Comparison of ENCODE assay signal across 19 cellular contexts in genomic region chr6:56403663-56404200, GRCh38.
DNase-seq lines count a peak whose midpoint lies in the region; ATAC-seq, FAIRE-seq and TF ChIP-seq lines count a peak whose summit lies in the region.
"Had no signal": no experiment of that assay in that cellular context is flagged by ENCODE, and none has a peak within 500 bp of the region (broad histone marks: within the 10 kb centered on the region; RNA-seq: fewer than 3 reads in every experiment).

No MANE protein-coding gene starts in this region.

- no peak overlapping the region for H3K27ac Mint-ChIP-seq in activated T-cell treated with anti-CD3 and anti-CD28 coated beads, Interleukin-2, amount 50 U/mL, for 72 hours
- no peak overlapping the region for H3K27ac Mint-ChIP-seq in mesothelial cell of epicardium
- H3K27ac Mint-ChIP-seq: B cell; CD4-positive, alpha-beta T cell; H9 had no signal

- H3K36me3 ChIP-seq in liver (ENCODE audit: control insufficient read depth in 4 of 4, insufficient read depth in 3 of 4, low read depth in 1 of 4, low read length in 3 of 4), result no peaks in the 10 kb centered on the region
- no peaks in the 10 kb centered on the region for H3K36me3 ChIP-seq in HepG2 (replicated peaks in 1 of 2; ENCODE audit: control insufficient read depth in 1 of 2, insufficient read depth in 2 of 2, low read length in 2 of 2)
- H3K36me3 ChIP-seq in rectal smooth muscle tissue (ENCODE audit: control insufficient read depth, insufficient read depth, low read length), result no peaks in the 10 kb centered on the region
- no peaks in the 10 kb centered on the region for H3K36me3 ChIP-seq in vagina

- H3K27ac ChIP-seq in liver (ENCODE audit: low read depth in 1 of 2, low read length in 2 of 2), result peak overlapping the region; percentile 3 to 25
- H3K27ac ChIP-seq in HepG2 (ENCODE audit: extremely low read length, insufficient read depth, low read length), result no peak overlapping the region
- H3K27ac ChIP-seq in rectal smooth muscle tissue (ENCODE audit: low read depth, low read length), result peak overlapping the region; percentile 74
- peak overlapping the region; percentile 36 for H3K27ac ChIP-seq in vagina

- no peak overlapping the region for H3K4me2 ChIP-seq in HepG2 (ENCODE audit: low read depth, low read length)

- H4K20me1 ChIP-seq in HepG2 (ENCODE audit: insufficient read depth, low read length), result no peaks in the 10 kb centered on the region

- no peak for TF ChIP-seq EP300 in HepG2 (IDR thresholded peaks at IDR 0.05; ENCODE audit: low read depth in 2 of 2, low read length in 2 of 2)
- TF ChIP-seq EP300 in HepG2 (CRISPR knock-in tag; IDR thresholded peaks at IDR 0.05; ENCODE audit: borderline replicate concordance), result no peak

- H3K9me3 ChIP-seq in liver (ENCODE audit: control insufficient read depth in 4 of 4, low read length in 3 of 4) (peaks cover 0 to 2% (median 0%) of the 10 kb centered on the region in 4 donors), HepG2 (ENCODE audit: low read length) (peaks cover 5% of the 10 kb centered on the region; the same call in 1 of the 2 replicates), vagina (no peaks in the 10 kb centered on the region)

- TF ChIP-seq CTCF in liver (IDR thresholded peaks at IDR 0.05; ENCODE audit: low read depth, low read length, missing input control) (no peak), HepG2 (CRISPR knock-in tag; IDR thresholded peaks at IDR 0.05) (no peak), vagina (IDR thresholded peaks at IDR 0.05) (no peak), mesothelial cell of epicardium (IDR thresholded peaks at IDR 0.05; ENCODE audit: unreplicated experiment) (no peak)

- H3K4me1 ChIP-seq in liver (ENCODE audit: control insufficient read depth in 4 of 4, insufficient read depth in 4 of 4, low read length in 3 of 4) (peaks cover 6 to 26% (median 11%) of the 10 kb centered on the region in 4 donors), HepG2 (ENCODE audit: insufficient read depth, low read length) (peaks cover 54% of the 10 kb centered on the region), rectal smooth muscle tissue (ENCODE audit: control insufficient read depth, insufficient read depth, low read length) (peaks cover 14% of the 10 kb centered on the region), vagina (no peaks in the 10 kb centered on the region)

- no TSS peak for BruUV-seq in HepG2 (replicated peaks; lab: Mats Ljungman, UMichigan)

- no peaks in the 10 kb centered on the region for H3K36me3 Mint-ChIP-seq in activated T-cell treated with anti-CD3 and anti-CD28 coated beads, Interleukin-2, amount 50 U/mL, for 72 hours (ENCODE audit: insufficient read depth in 2 of 2)
- peaks cover 8% of the 10 kb centered on the region for H3K36me3 Mint-ChIP-seq in mesothelial cell of epicardium

- H3K27me3 ChIP-seq in liver (ENCODE audit: control insufficient read depth in 4 of 4, insufficient read depth in 4 of 4, low read length in 3 of 4) (no peaks in the 10 kb centered on the region), HepG2 (ENCODE audit: control insufficient read depth in 1 of 2, insufficient read depth in 2 of 2, low read length in 2 of 2) (no peaks in the 10 kb centered on the region), rectal smooth muscle tissue (ENCODE audit: control insufficient read depth, insufficient read depth, low read length) (no peaks in the 10 kb centered on the region), vagina (no peaks in the 10 kb centered on the region)

- no peaks in the 10 kb centered on the region for H3K79me2 ChIP-seq in HepG2 (ENCODE audit: insufficient read depth, low read length)

- no peak for FAIRE-seq in HepG2 (lab: Jason Lieb, UNC)

- POLR2A ChIA-PET in HepG2 (lab: Yijun Ruan, JAX), result interaction anchor here (1.2 kb wide), 1 partner anchor 12 kb away, joined by 3 read pairs; no protein-coding TSS in a partner anchor

- H3K4me1 Mint-ChIP-seq in activated T-cell treated with anti-CD3 and anti-CD28 coated beads, Interleukin-2, amount 50 U/mL, for 72 hours (ENCODE audit: low read depth), result no peaks in the 10 kb centered on the region
- H3K4me1 Mint-ChIP-seq in mesothelial cell of epicardium, result peaks cover 12% of the 10 kb centered on the region
- H3K4me1 Mint-ChIP-seq: B cell had no signal

- TF ChIP-seq POLR2A in HepG2 (IDR thresholded peaks at IDR 0.05; ENCODE audit: insufficient read depth in 1 of 2, low read depth in 2 of 2, low read length in 2 of 2) (no peak), vagina (IDR thresholded peaks at IDR 0.05) (no peak)

- intact Hi-C loops in HepG2 (cut with micrococcal nuclease; ENCODE audit: unreplicated experiment), result no loop called here
- intact Hi-C loops in left cardiac atrium (cut with DNase I), result no loop called here
- intact Hi-C loops in vagina (cut with DNase I), result no loop called here

- H3K27me3 Mint-ChIP-seq in activated T-cell treated with anti-CD3 and anti-CD28 coated beads, Interleukin-2, amount 50 U/mL, for 72 hours (ENCODE audit: low read depth), result peaks cover 7% of the 10 kb centered on the region
- H3K27me3 Mint-ChIP-seq in mesothelial cell of epicardium (ENCODE audit: low read depth), result no peaks in the 10 kb centered on the region

- H3K4me3 ChIP-seq in liver (ENCODE audit: low read depth in 1 of 3, low read length in 3 of 3) (no peak overlapping the region), HepG2 (replicated peaks in 1 of 3; ENCODE audit: insufficient read depth in 1 of 3, low read depth in 2 of 3, low read length in 3 of 3) (no peak overlapping the region), rectal smooth muscle tissue (ENCODE audit: low read length) (no peak overlapping the region), vagina (no peak overlapping the region)

- H3K9me3 Mint-ChIP-seq in activated T-cell treated with anti-CD3 and anti-CD28 coated beads, Interleukin-2, amount 50 U/mL, for 72 hours, result peaks cover 3 to 8% of the 10 kb centered on the region in 2 donors
- H3K9me3 Mint-ChIP-seq in mesothelial cell of epicardium, result peaks cover 14% of the 10 kb centered on the region

- in situ Hi-C loops in HepG2 (cut with HindIII; ENCODE audit: extremely low pct_ligation_motif_present, low pct_unique_long_range_greater_than_20kb), result no loop called here

- no peak for ATAC-seq in HepG2
- ATAC-seq in left cardiac atrium, result peak; percentile 24 to 47
- no peak for ATAC-seq in activated T-cell treated with anti-CD3 and anti-CD28 coated beads, Interleukin-2, amount 50 U/mL, for 72 hours (replicated peaks in 1 of 2)

- no peak overlapping the region for H3K4me3 Mint-ChIP-seq in activated T-cell treated with anti-CD3 and anti-CD28 coated beads, Interleukin-2, amount 50 U/mL, for 72 hours
- no peak overlapping the region for H3K4me3 Mint-ChIP-seq in mesothelial cell of epicardium
- H3K4me3 Mint-ChIP-seq: B cell; CD4-positive, alpha-beta T cell; H9 had no signal

- DNase-seq in HepG2 (ENCODE audit: low spot score) (no peak), left cardiac atrium (no peak), vagina (ENCODE audit: extremely low spot score in 2 of 2) (no peak), NCI-H526 treated with DMSO at 0.1 percent for 48 hours (lab: John Stamatoyannopoulos, UW) (no peak), mesothelial cell of epicardium (ENCODE audit: low spot score in 2 of 2, unreplicated experiment in 2 of 2) (no peak)
- no peak for DNase-seq in activated T-cell treated with anti-CD3 and anti-CD28 coated beads, Interleukin-2, amount 50 U/mL, for 72 hours
- DNase-seq: Calu3; CD4-positive, alpha-beta T cell; H9; IMR-90; Kasumi-1; MV-4-11; NCI-H1417 treated with DMSO at 0.1 percent for 48 hours; NCI-H2029; NCI-H524 treated with DMSO at 0.1 percent for 48 hours; PC-3 had no signal

- 66% methylated on average over 2 of the region's 2 CpGs for WGBS in liver
- 93% methylated on average over 2 of the region's 2 CpGs for WGBS in HepG2 (ENCODE audit: low lambda C conversion rate)

- no peak overlapping the region for H2AFZ ChIP-seq in HepG2 (ENCODE audit: low read length)

- TF ChIP-seq RAD21 in liver (IDR thresholded peaks at IDR 0.05) (no peak), HepG2 (CRISPR knock-in tag; IDR thresholded peaks at IDR 0.05) (no peak)

- H3K9ac ChIP-seq in liver (ENCODE audit: low read depth in 1 of 2, low read length in 2 of 2) (no peak overlapping the region), HepG2 (ENCODE audit: insufficient read depth, low read depth, low read length) (no peak overlapping the region), rectal smooth muscle tissue (ENCODE audit: low read length) (no peak overlapping the region)

- CTCF ChIA-PET in HepG2 (lab: Yijun Ruan, JAX; ENCODE audit: low intra/inter-chr PET ratio, low total read pairs), result no interaction called here

TF ChIP-seq in HepG2, 621 proteins besides CTCF, POLR2A, EP300 and RAD21 (continues in another document):
- TF ChIP-seq RNF219 (CRISPR knock-in tag; IDR thresholded peaks at IDR 0.05) (no peak), ZMYM2 (CRISPR knock-in tag; IDR thresholded peaks at IDR 0.05) (no peak), UBTF (CRISPR knock-in tag; IDR thresholded peaks at IDR 0.05) (no peak)

Comparison
In these comparisons a context has a peak if more than half of its experiments do, and no peak if none do; other contexts are left out.
1. ATAC-seq: peak in left cardiac atrium (2 of 2); none in HepG2 (single experiment) and activated T-cell treated with anti-CD3 and anti-CD28 coated beads, Interleukin-2, amount 50 U/mL, for 72 hours (0 of 2).